In genomic region chr2:179438653-179439052, GRCh38 we compare ENCODE assay signal across 28 cellular contexts.
"Had no signal": no experiment of that assay in that cellular context is flagged by ENCODE, and none has a peak within 500 bp of the region (broad histone marks: within the 10 kb centered on the region; RNA-seq: fewer than 3 reads in every experiment).

No MANE protein-coding gene starts in this region.

- H3K9me3 ChIP-seq: esophagus squamous epithelium, left ventricle myocardium inferior, pancreas, prostate gland, thoracic aorta, uterus had no signal

- H3K9me3 Mint-ChIP-seq: activated T-cell treated with anti-CD3 and anti-CD28 coated beads, Interleukin-2, amount 50 U/mL, for 72 hours; central memory CD8-positive, alpha-beta T cell; dendritic cell treated with granulocyte-macrophage colony-stimulating factor and Interleukin-4, amounts not matched to agents 40 ng/mL and 50 ng/mL, for 4 days; nephron had no signal

- H3K4me1 Mint-ChIP-seq: central memory CD8-positive, alpha-beta T cell had no signal

- ATAC-seq: activated T-cell treated with anti-CD3 and anti-CD28 coated beads, Interleukin-2, amount 50 U/mL, for 72 hours; pancreas; sciatic nerve; stimulated activated naive CD8-positive, alpha-beta T cell treated with anti-CD3 and anti-CD28 coated beads, Interleukin-15, Interleukin-2, amounts not matched to agents 100 U/mL and 50 U/mL, for 24 hours had no signal

- H3K36me3 ChIP-seq: esophagus squamous epithelium, left ventricle myocardium inferior, pancreas, prostate gland, thoracic aorta, uterus had no signal

- DNase-seq: activated CD4-positive, alpha-beta T cell treated with anti-CD3 and anti-CD28 coated beads for 4 hours; activated CD4-positive, alpha-beta T cell treated with anti-CD3 and anti-CD28 coated beads, Interleukin-2, amount 50 U/mL, for 4 hours; activated CD4-positive, CD25-positive, alpha-beta regulatory T cell; activated naive CD4-positive, alpha-beta T cell; activated T-cell treated with anti-CD3 and anti-CD28 coated beads for 4 hours; activated T-cell treated with anti-CD3 and anti-CD28 coated beads, Interleukin-2, amount 50 U/mL, for 72 hours; anterior cingulate cortex; effector CD4-positive, alpha-beta T cell; esophagus squamous epithelium; left ventricle myocardium inferior; nucleus accumbens; pancreas; retina; stimulated activated CD4-positive, alpha-beta T cell treated with anti-CD3 and anti-CD28 coated beads, Interleukin-12 subunit alpha, Interleukin-12 subunit beta, amount 100 ng/mL, for 4 hours; stimulated activated CD4-positive, alpha-beta T cell treated with anti-CD3 and anti-CD28 coated beads, Interleukin-4, amount 100 ng/mL, for 1 hour; stimulated activated naive CD8-positive, alpha-beta T cell treated with anti-CD3 and anti-CD28 coated beads, Interleukin-15, Interleukin-2, amounts not matched to agents 100 U/mL and 50 U/mL, for 24 hours; trophoblast cell; uterus had no signal

- H3K4me3 Mint-ChIP-seq: activated naive CD8-positive, alpha-beta T cell; activated T-cell treated with anti-CD3 and anti-CD28 coated beads, Interleukin-2, amount 50 U/mL, for 72 hours; central memory CD8-positive, alpha-beta T cell; dendritic cell treated with granulocyte-macrophage colony-stimulating factor and Interleukin-4, amounts not matched to agents 40 ng/mL and 50 ng/mL, for 4 days; nephron had no signal

- H3K27me3 ChIP-seq: esophagus squamous epithelium, pancreas, uterus had no signal

- H3K27ac Mint-ChIP-seq: activated naive CD8-positive, alpha-beta T cell; activated T-cell treated with anti-CD3 and anti-CD28 coated beads, Interleukin-2, amount 50 U/mL, for 72 hours; dendritic cell treated with granulocyte-macrophage colony-stimulating factor and Interleukin-4, amounts not matched to agents 40 ng/mL and 50 ng/mL, for 4 days; nephron had no signal

- H3K36me3 Mint-ChIP-seq: activated naive CD8-positive, alpha-beta T cell had no signal

- H3K27ac ChIP-seq: epithelial cell of prostate, esophagus squamous epithelium, left ventricle myocardium inferior, pancreas, prostate gland, skin epidermis, thoracic aorta, uterus had no signal

- H3K4me3 ChIP-seq: esophagus squamous epithelium, left ventricle myocardium inferior, lung, pancreas, prostate gland, skin epidermis, thoracic aorta, uterus had no signal

- H3K27me3 Mint-ChIP-seq: central memory CD8-positive, alpha-beta T cell; dendritic cell treated with granulocyte-macrophage colony-stimulating factor and Interleukin-4, amounts not matched to agents 40 ng/mL and 50 ng/mL, for 4 days had no signal
